3 cellular contexts compared by ENCODE assay signal in genomic region chr7:44496385-44496784, GRCh38.
A peak's percentile ranks its signal among the peaks of the same experiment; 100 is the strongest.
TF ChIP-seq lines count a peak whose summit lies in the region.

No MANE protein-coding gene starts in this region.

TF ChIP-seq in A549, 52 proteins besides CTCF, POLR2A, EP300 and RAD21:
- TF ChIP-seq MAFK (IDR thresholded peaks at IDR 0.05; ENCODE audit: partially characterized antibody) = peak; percentile 88
- no peak for TF ChIP-seq ZSCAN20 (CRISPR knock-in tag; IDR thresholded peaks at IDR 0.05)

TF ChIP-seq in GM12891, 5 proteins besides CTCF, POLR2A, EP300 and RAD21:
- TF ChIP-seq POLR2AphosphoS5 (IDR thresholded peaks at IDR 0.05; ENCODE audit: low read depth, low read length) (no peak), POU2F2 (IDR thresholded peaks at IDR 0.05; ENCODE audit: low read depth, low read length) (no peak), PAX5 (IDR thresholded peaks at IDR 0.05; ENCODE audit: insufficient read depth, low read length, severe bottlenecking) (no peak), TAF1 (IDR thresholded peaks at IDR 0.05; ENCODE audit: low read depth, low read length) (no peak), SPI1 (IDR thresholded peaks at IDR 0.05; ENCODE audit: low read depth, low read length) (no peak)

TF ChIP-seq in K562, 482 proteins besides CTCF, POLR2A, EP300 and RAD21:
- TF ChIP-seq NFYB (IDR thresholded peaks at IDR 0.05; ENCODE audit: extremely low read depth, insufficient read length) (no peak), WHSC1 (IDR thresholded peaks at IDR 0.05; ENCODE audit: low read length) (no peak), SP2 (IDR thresholded peaks at IDR 0.05; ENCODE audit: extremely low read depth, low read depth, low read length, poor library complexity, severe bottlenecking) (no peak), SIX5 (IDR thresholded peaks at IDR 0.05; ENCODE audit: borderline replicate concordance in 1 of 2, insufficient read depth in 1 of 2, low read depth in 1 of 2, low read length in 2 of 2) (no peak), HDAC6 (IDR thresholded peaks at IDR 0.05; ENCODE audit: low read depth, low read length) (no peak), TRIM28 (IDR thresholded peaks at IDR 0.05) (no peak), SNRNP70 (optimal IDR thresholded peaks at IDR 0.05; ENCODE audit: low read depth, low read length) (no peak), POLR3A (IDR thresholded peaks at IDR 0.05; ENCODE audit: borderline replicate concordance, extremely low read depth, insufficient read depth, insufficient read length) (no peak), C11orf30 (IDR thresholded peaks at IDR 0.05; ENCODE audit: low read depth) (peak; percentile 65), POLR2H (tag; IDR thresholded peaks at IDR 0.05; ENCODE audit: low read depth) (no peak), ZNF184 (CRISPR knock-in tag; IDR thresholded peaks at IDR 0.05) (no peak), IFI16 (CRISPR knock-in tag; IDR thresholded peaks at IDR 0.05) (no peak), LARP7 (IDR thresholded peaks at IDR 0.05) (no peak), ZNF316 (IDR thresholded peaks at IDR 0.05) (peak; percentile 82), EWSR1 (IDR thresholded peaks at IDR 0.05; ENCODE audit: borderline replicate concordance, low read depth, partially characterized antibody) (no peak), ZSCAN32 (CRISPR knock-in tag; IDR thresholded peaks at IDR 0.05) (no peak), ZNF407 (IDR thresholded peaks at IDR 0.05; ENCODE audit: low read depth) (no peak), NCOA6 (IDR thresholded peaks at IDR 0.05) (no peak), CHD2 (IDR thresholded peaks at IDR 0.05; ENCODE audit: low read depth, low read length) (no peak), ZFX (CRISPR knock-in tag; IDR thresholded peaks at IDR 0.05) (no peak), KDM1A (IDR thresholded peaks at IDR 0.05) (no peak), MAFK (IDR thresholded peaks at IDR 0.05; ENCODE audit: low read length) (0 out of 2 replicates have a peak, but pooled peaks have one; percentile 8), GTF2A2 (tag; IDR thresholded peaks at IDR 0.05) (no peak), PHB (CRISPR knock-in tag; IDR thresholded peaks at IDR 0.05) (no peak), MAFG (tag; conservative IDR thresholded peaks at IDR 0.05) (peak; percentile 32; the same call in 1 of the 2 replicates), MAFF (IDR thresholded peaks at IDR 0.05; ENCODE audit: low read length) (peak; percentile 55; the same call in 1 of the 2 replicates), BRD9 (IDR thresholded peaks at IDR 0.05; ENCODE audit: low read depth, partially characterized antibody) (no peak), CHCHD3 (CRISPR knock-in tag; IDR thresholded peaks at IDR 0.05) (no peak)
- TF ChIP-seq, protein P1, sequence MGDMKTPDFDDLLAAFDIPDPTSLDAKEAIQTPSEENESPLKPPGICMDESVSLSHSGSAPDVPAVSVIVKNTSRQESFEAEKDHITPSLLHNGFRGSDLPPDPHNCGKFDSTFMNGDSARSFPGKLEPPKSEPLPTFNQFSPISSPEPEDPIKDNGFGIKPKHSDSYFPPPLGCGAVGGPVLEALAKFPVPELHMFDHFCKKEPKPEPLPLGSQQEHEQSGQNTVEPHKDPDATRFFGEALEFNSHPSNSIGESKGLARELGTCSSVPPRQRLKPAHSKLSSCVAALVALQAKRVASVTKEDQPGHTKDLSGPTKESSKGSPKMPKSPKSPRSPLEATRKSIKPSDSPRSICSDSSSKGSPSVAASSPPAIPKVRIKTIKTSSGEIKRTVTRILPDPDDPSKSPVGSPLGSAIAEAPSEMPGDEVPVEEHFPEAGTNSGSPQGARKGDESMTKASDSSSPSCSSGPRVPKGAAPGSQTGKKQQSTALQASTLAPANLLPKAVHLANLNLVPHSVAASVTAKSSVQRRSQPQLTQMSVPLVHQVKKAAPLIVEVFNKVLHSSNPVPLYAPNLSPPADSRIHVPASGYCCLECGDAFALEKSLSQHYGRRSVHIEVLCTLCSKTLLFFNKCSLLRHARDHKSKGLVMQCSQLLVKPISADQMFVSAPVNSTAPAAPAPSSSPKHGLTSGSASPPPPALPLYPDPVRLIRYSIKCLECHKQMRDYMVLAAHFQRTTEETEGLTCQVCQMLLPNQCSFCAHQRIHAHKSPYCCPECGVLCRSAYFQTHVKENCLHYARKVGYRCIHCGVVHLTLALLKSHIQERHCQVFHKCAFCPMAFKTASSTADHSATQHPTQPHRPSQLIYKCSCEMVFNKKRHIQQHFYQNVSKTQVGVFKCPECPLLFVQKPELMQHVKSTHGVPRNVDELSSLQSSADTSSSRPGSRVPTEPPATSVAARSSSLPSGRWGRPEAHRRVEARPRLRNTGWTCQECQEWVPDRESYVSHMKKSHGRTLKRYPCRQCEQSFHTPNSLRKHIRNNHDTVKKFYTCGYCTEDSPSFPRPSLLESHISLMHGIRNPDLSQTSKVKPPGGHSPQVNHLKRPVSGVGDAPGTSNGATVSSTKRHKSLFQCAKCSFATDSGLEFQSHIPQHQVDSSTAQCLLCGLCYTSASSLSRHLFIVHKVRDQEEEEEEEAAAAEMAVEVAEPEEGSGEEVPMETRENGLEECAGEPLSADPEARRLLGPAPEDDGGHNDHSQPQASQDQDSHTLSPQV (IDR thresholded peaks at IDR 0.05) = no peak
- TF ChIP-seq, protein P2, sequence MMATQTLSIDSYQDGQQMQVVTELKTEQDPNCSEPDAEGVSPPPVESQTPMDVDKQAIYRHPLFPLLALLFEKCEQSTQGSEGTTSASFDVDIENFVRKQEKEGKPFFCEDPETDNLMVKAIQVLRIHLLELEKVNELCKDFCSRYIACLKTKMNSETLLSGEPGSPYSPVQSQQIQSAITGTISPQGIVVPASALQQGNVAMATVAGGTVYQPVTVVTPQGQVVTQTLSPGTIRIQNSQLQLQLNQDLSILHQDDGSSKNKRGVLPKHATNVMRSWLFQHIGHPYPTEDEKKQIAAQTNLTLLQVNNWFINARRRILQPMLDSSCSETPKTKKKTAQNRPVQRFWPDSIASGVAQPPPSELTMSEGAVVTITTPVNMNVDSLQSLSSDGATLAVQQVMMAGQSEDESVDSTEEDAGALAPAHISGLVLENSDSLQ (IDR thresholded peaks at IDR 0.05) = no peak
- TF ChIP-seq, protein P3, sequence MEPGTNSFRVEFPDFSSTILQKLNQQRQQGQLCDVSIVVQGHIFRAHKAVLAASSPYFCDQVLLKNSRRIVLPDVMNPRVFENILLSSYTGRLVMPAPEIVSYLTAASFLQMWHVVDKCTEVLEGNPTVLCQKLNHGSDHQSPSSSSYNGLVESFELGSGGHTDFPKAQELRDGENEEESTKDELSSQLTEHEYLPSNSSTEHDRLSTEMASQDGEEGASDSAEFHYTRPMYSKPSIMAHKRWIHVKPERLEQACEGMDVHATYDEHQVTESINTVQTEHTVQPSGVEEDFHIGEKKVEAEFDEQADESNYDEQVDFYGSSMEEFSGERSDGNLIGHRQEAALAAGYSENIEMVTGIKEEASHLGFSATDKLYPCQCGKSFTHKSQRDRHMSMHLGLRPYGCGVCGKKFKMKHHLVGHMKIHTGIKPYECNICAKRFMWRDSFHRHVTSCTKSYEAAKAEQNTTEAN (CRISPR knock-in tag; IDR thresholded peaks at IDR 0.05) = no peak
- TF ChIP-seq, protein P4, sequence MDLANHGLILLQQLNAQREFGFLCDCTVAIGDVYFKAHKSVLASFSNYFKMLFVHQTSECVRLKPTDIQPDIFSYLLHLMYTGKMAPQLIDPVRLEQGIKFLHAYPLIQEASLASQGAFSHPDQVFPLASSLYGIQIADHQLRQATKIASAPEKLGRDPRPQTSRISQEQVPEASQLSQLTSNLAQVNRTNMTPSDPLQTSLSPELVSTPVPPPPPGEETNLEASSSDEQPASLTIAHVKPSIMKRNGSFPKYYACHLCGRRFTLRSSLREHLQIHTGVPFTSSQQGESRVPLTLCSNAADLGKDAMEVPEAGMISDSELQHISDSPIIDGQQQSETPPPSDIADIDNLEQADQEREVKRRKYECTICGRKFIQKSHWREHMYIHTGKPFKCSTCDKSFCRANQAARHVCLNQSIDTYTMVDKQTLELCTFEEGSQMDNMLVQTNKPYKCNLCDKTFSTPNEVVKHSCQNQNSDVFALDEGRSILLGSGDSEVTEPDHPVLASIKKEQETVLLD (IDR thresholded peaks at IDR 0.05) = no peak
- TF ChIP-seq, protein P5, sequence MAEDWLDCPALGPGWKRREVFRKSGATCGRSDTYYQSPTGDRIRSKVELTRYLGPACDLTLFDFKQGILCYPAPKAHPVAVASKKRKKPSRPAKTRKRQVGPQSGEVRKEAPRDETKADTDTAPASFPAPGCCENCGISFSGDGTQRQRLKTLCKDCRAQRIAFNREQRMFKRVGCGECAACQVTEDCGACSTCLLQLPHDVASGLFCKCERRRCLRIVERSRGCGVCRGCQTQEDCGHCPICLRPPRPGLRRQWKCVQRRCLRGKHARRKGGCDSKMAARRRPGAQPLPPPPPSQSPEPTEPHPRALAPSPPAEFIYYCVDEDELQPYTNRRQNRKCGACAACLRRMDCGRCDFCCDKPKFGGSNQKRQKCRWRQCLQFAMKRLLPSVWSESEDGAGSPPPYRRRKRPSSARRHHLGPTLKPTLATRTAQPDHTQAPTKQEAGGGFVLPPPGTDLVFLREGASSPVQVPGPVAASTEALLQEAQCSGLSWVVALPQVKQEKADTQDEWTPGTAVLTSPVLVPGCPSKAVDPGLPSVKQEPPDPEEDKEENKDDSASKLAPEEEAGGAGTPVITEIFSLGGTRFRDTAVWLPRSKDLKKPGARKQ (CRISPR knock-in tag; IDR thresholded peaks at IDR 0.05) = no peak
